In genomic region chr18:58268849-58269248, GRCh38 we compare ENCODE assay signal across 15 cellular contexts.
DNase-seq lines count a peak whose midpoint lies in the region; ATAC-seq, FAIRE-seq and TF ChIP-seq lines count a peak whose summit lies in the region.
"Had no signal": no experiment of that assay in that cellular context is flagged by ENCODE, and none has a peak within 500 bp of the region (broad histone marks: within the 10 kb centered on the region; RNA-seq: fewer than 3 reads in every experiment).

No MANE protein-coding gene starts in this region.

- no peak for TF ChIP-seq CTCF in osteocyte (IDR thresholded peaks at IDR 0.05)

- H3K4me1 ChIP-seq in esophagus (ENCODE audit: control insufficient read depth in 2 of 2, insufficient read depth in 2 of 2, low read length in 1 of 2) = peaks cover 0 to 8% of the 10 kb centered on the region in 2 donors

- peak overlapping the region; percentile 17 to 26 for H3K27ac ChIP-seq in esophagus (ENCODE audit: low read depth in 2 of 2, low read length in 1 of 2)
- H3K27ac ChIP-seq: SK-N-MC had no signal

- DNase-seq in EH (ENCODE audit: low read depth) (peak; percentile 68), RCC 7860 (ENCODE audit: low spot score) (peak; percentile 73), osteocyte (ENCODE audit: extremely low spot score, unreplicated experiment) (no peak), SK-N-DZ (ENCODE audit: low spot score) (no peak), NCI-H524 (lab: John Stamatoyannopoulos, UW) (no peak), GDM1 (lab: John Stamatoyannopoulos, UW) (no peak)
- DNase-seq: activated CD4-positive, alpha-beta T cell treated with anti-CD3 and anti-CD28 coated beads for 4 hours; activated gamma-delta T cell; KG1; NCI-H345 had no signal

- ATAC-seq in HG02981 (IDR thresholded peaks at IDR 0.05; ENCODE audit: unreplicated experiment) = no peak

- 46 to 55% methylated on average over 2 of the region's 2 CpGs for WGBS in esophagus, 2 donors

- no peak overlapping the region for H3K4me3 Mint-ChIP-seq in osteocyte (ENCODE audit: unreplicated experiment)
- H3K4me3 Mint-ChIP-seq: CD14-positive monocyte had no signal

- no peaks in the 10 kb centered on the region for H3K9me3 Mint-ChIP-seq in osteocyte (ENCODE audit: unreplicated experiment)

- no peaks in the 10 kb centered on the region for H3K27me3 ChIP-seq in esophagus (ENCODE audit: control insufficient read depth in 1 of 2, insufficient read depth in 2 of 2, low read length in 2 of 2)

- FAIRE-seq in RCC 7860 (lab: Jason Lieb, UNC) = no peak
- FAIRE-seq: endometrium had no signal

- peak overlapping the region; percentile 32 for H3K27ac Mint-ChIP-seq in osteocyte (ENCODE audit: unreplicated experiment)

- H3K4me3 ChIP-seq in esophagus (ENCODE audit: low read depth in 1 of 2, low read length in 2 of 2) = no peak overlapping the region
- H3K4me3 ChIP-seq: SK-N-MC had no signal

- peaks cover 2% of the 10 kb centered on the region for H3K36me3 Mint-ChIP-seq in osteocyte (ENCODE audit: unreplicated experiment)
- H3K36me3 Mint-ChIP-seq: CD14-positive monocyte had no signal

- no peaks in the 10 kb centered on the region for H3K27me3 Mint-ChIP-seq in osteocyte (ENCODE audit: unreplicated experiment)

- no peaks in the 10 kb centered on the region for H3K9me3 ChIP-seq in esophagus (ENCODE audit: control insufficient read depth in 2 of 2, insufficient read depth in 1 of 2, low read depth in 1 of 2, low read length in 1 of 2)

- peaks cover 59% of the 10 kb centered on the region for H3K4me1 Mint-ChIP-seq in osteocyte (ENCODE audit: unreplicated experiment)
- H3K4me1 Mint-ChIP-seq: CD14-positive monocyte had no signal

- H3K36me3 ChIP-seq in esophagus (ENCODE audit: control insufficient read depth in 2 of 2, insufficient read depth in 2 of 2, low read length in 1 of 2) = no peaks in the 10 kb centered on the region

Comparison
In these comparisons a context has a peak if more than half of its experiments do, and no peak if none do; other contexts are left out.
1. DNase-seq: peak in EH (single experiment) and RCC 7860 (single experiment); none in osteocyte (single experiment), SK-N-DZ (single experiment), NCI-H524 (0 of 2) and GDM1 (single experiment).